ENCODE assay signal across 23 cellular contexts in the genomic region with DNA sequence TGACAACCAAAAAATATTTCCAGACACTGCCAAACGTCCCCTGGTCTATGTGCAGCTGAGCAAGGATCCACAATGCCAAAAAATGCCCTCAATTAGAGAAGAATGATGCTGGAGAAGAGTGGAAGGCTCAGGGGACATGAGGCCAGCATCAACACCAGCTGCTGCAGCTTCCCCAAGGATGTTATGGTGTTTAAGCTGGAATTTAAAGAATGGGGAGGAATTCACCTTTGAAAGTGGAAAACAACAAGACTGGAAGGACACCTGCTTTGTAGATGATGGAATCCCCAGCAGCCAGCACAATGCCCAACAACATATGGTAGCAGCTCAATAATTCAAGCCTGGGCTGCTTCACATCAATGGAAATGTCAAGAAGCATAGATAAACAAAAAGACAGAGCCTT. TPM values are rescaled to one million over a fixed set of nuclear protein-coding genes. Genes with fewer than 3 reads are reported as not detected.
DNase-seq lines count a peak whose midpoint lies in the region; ATAC-seq and TF ChIP-seq lines count a peak whose summit lies in the region.
"Had no signal": no experiment of that assay in that cellular context is flagged by ENCODE, and none has a peak within 500 bp of the region (broad histone marks: within the 10 kb centered on the region; RNA-seq: fewer than 3 reads in every experiment).

No MANE protein-coding gene starts in this region.

- peaks cover 47% of the 10 kb centered on the region for H3K4me1 ChIP-seq in SJCRH30
- no peaks in the 10 kb centered on the region for H3K4me1 ChIP-seq in A673 (ENCODE audit: insufficient read depth, low read length, poor library complexity, severe bottlenecking)

- no peaks in the 10 kb centered on the region for H3K27me3 ChIP-seq in SJCRH30
- H3K27me3 ChIP-seq in A673 (replicated peaks; ENCODE audit: insufficient read depth, low read depth, low read length, poor library complexity): no peaks in the 10 kb centered on the region

- H3K27ac ChIP-seq in SJCRH30 (peak overlapping the region; percentile 64), A673 (ENCODE audit: low read depth, low read length, poor library complexity, severe bottlenecking) (no peak overlapping the region)
- H3K27ac ChIP-seq: C4-2B, HL-60, KMS-11, RWPE1 had no signal

- POLR2A ChIA-PET in A673 (lab: Charles Lee; ENCODE audit: low non-redundant PET) (no interaction called here), HEK293T (lab: Yijun Ruan, JAX) (no interaction called here)

- CTCF ChIA-PET in A673 (lab: Charles Lee) (no interaction called here), HEK293T (lab: Yijun Ruan, JAX) (no interaction called here)

- TF ChIP-seq CTCF in A673 (conservative IDR thresholded peaks at IDR 0.05; ENCODE audit: low read depth, low read length): no peak

- H3K36me3 ChIP-seq in SJCRH30 (no peaks in the 10 kb centered on the region), A673 (ENCODE audit: insufficient read depth, low read length, poor library complexity, severe bottlenecking) (no peaks in the 10 kb centered on the region)

- H3K9me3 ChIP-seq in SJCRH30 (replicated peaks): no peaks in the 10 kb centered on the region
- H3K9me3 ChIP-seq in A673 (ENCODE audit: low read depth, low read length, poor library complexity, severe bottlenecking): no peaks in the 10 kb centered on the region

- ATAC-seq in HG03457 (IDR thresholded peaks at IDR 0.05; ENCODE audit: unreplicated experiment): no peak

- peak; percentile 55 for DNase-seq in NCI-H2171 (lab: John Stamatoyannopoulos, UW)
- DNase-seq in SJCRH30: peak; percentile 40 to 64
- peak; percentile 18 for DNase-seq in iPS-NIHi7 (ENCODE audit: extremely low spot score)
- DNase-seq in A673 (ENCODE audit: low spot score): no peak
- no peak for DNase-seq in HEK293T (ENCODE audit: extremely low spot score)
- DNase-seq in H4 (ENCODE audit: low spot score): no peak
- DNase-seq: CD8-positive, alpha-beta memory T cell; DMS153; HCEC 1CT; MM.1S; NCI-H1436; NCI-H187; NCI-H2081 treated with DMSO at 0.1 percent for 48 hours; NCI-H446 treated with DMSO at 0.1 percent for 48 hours; NCI-H526; SHP77 had no signal

- intact Hi-C loops in A673 (cut with micrococcal nuclease; ENCODE audit: unreplicated experiment): no loop called here

- no peak overlapping the region for H3K4me3 ChIP-seq in SJCRH30
- H3K4me3 ChIP-seq in A673 (ENCODE audit: low read depth, low read length, poor library complexity, severe bottlenecking): no peak overlapping the region

- no TSS peak for BruUV-seq in A673 (replicated peaks; lab: Mats Ljungman, UMichigan)

TF ChIP-seq in HEK293T, 16 proteins besides CTCF, POLR2A, EP300 and RAD21:
- TF ChIP-seq FOXK2 (IDR thresholded peaks at IDR 0.05): no peak
- no peak for TF ChIP-seq ARNT (IDR thresholded peaks at IDR 0.05)
- TF ChIP-seq SUZ12 (IDR thresholded peaks at IDR 0.05): no peak
- TF ChIP-seq L3MBTL2 (conservative IDR thresholded peaks at IDR 0.05): no peak
- TF ChIP-seq SP1 (IDR thresholded peaks at IDR 0.05): no peak
- TF ChIP-seq NFRKB (IDR thresholded peaks at IDR 0.05): no peak
- TF ChIP-seq ZNF384 (IDR thresholded peaks at IDR 0.05): no peak
- TF ChIP-seq, protein P1, sequence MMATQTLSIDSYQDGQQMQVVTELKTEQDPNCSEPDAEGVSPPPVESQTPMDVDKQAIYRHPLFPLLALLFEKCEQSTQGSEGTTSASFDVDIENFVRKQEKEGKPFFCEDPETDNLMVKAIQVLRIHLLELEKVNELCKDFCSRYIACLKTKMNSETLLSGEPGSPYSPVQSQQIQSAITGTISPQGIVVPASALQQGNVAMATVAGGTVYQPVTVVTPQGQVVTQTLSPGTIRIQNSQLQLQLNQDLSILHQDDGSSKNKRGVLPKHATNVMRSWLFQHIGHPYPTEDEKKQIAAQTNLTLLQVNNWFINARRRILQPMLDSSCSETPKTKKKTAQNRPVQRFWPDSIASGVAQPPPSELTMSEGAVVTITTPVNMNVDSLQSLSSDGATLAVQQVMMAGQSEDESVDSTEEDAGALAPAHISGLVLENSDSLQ (IDR thresholded peaks at IDR 0.05): no peak
- TF ChIP-seq TARDBP (IDR thresholded peaks at IDR 0.05): no peak
- TF ChIP-seq FOXM1 (IDR thresholded peaks at IDR 0.05; ENCODE audit: borderline replicate concordance): no peak
- TF ChIP-seq HDGF (IDR thresholded peaks at IDR 0.05; ENCODE audit: borderline replicate concordance): no peak
- no peak for TF ChIP-seq CTBP1 (IDR thresholded peaks at IDR 0.05; ENCODE audit: borderline replicate concordance)
- TF ChIP-seq BHLHE40 (IDR thresholded peaks at IDR 0.05; ENCODE audit: borderline replicate concordance): no peak
TF ChIP-seq in HEK293T: peak in this region for 0.

RNA-seq across cellular contexts. Expression of a gene that starts 20.3 kb away (rescaled TPM):
- total RNA-seq in SJCRH30 (2014; rRNA removed; shearing (Covaris generic)): 13.1 and 16.8 TPM in 2 replicates
- not detected in 2 replicates for total RNA-seq in A673 (2021)
- 2.0 and 2.1 TPM in 2 replicates for total RNA-seq in H4 (2014; rRNA removed; shearing (Covaris generic))
- total RNA-seq: B cell; CD8-positive, alpha-beta memory T cell; Daoy had no signal

Comparison
In these comparisons a context has a peak if more than half of its experiments do, and no peak if none do; other contexts are left out.
1. DNase-seq: peak in NCI-H2171 (single experiment), SJCRH30 (2 of 2) and iPS-NIHi7 (single experiment); none in A673 (single experiment), HEK293T (single experiment) and H4 (single experiment).